Comparison of ENCODE assay signal across 9 cellular contexts in the genomic region with DNA sequence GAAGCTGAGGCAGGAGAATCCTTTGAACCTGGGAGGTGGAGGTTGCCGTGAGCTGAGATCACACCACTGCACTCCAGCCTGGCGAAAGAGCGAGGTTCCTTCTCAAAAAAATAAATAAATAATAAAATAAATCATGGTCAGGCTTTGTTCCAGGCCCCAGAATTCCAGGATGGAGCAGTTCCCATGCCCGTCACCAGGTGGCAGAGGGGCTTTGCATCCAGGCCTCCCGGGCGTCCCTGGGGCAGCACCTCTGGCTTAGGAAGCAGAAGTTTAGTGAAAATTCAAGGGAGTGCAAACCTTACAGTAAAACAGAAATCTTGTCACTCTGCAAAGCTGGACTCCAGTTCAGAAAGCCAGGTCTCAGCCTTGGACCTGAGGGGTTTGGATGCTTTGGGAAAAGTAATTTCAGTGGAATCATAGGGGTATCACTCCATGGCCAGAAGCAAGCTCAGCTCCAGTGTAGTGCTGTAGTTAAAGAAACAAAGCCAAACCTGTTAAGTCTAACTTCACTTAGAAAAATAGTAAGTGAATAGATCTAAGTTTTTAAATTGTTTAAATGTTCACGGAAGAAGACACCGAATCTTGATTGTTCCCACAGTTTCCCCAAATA.
DNase-seq lines count a peak whose midpoint lies in the region; ATAC-seq and TF ChIP-seq lines count a peak whose summit lies in the region.
"Had no signal": no experiment of that assay in that cellular context is flagged by ENCODE, and none has a peak within 500 bp of the region (broad histone marks: within the 10 kb centered on the region; RNA-seq: fewer than 3 reads in every experiment).

No MANE protein-coding gene starts in this region.

- no peaks in the 10 kb centered on the region for H3K79me2 ChIP-seq in H9 (ENCODE audit: insufficient read depth, low read length)

- no peak overlapping the region for H4K5ac ChIP-seq in H9 (ENCODE audit: insufficient read length, low read depth, low read length)

- H4K8ac ChIP-seq in H9 (replicated peaks; ENCODE audit: insufficient read length, low read depth, low read length): no peak overlapping the region

- no peaks in the 10 kb centered on the region for H4K20me1 ChIP-seq in H9 (ENCODE audit: control insufficient read depth, insufficient read depth, insufficient read length)

- H3K4ac ChIP-seq in H9 (ENCODE audit: low read depth, low read length): no peak overlapping the region

- H3K9me3 Mint-ChIP-seq in H9: no peaks in the 10 kb centered on the region; a peak in 1 of 5 replicates

- H2BK5ac ChIP-seq in H9 (ENCODE audit: insufficient read length, low read length): no peak overlapping the region

- no peak overlapping the region for H3K27ac ChIP-seq in H9 (ENCODE audit: insufficient read length, low read depth, low read length)
- H3K27ac ChIP-seq: cardiac muscle cell had no signal

- H3K4me1 ChIP-seq in H9 (ENCODE audit: insufficient read depth, low read length): no peaks in the 10 kb centered on the region

- no peak overlapping the region for H3K4me2 ChIP-seq in H9 (ENCODE audit: insufficient read depth, insufficient read length, low read length)

- no peaks in the 10 kb centered on the region for H3K27me3 ChIP-seq in H9 (ENCODE audit: insufficient read depth, low read length)
- H3K27me3 ChIP-seq: cardiac muscle cell had no signal

- no peak overlapping the region for H4K91ac ChIP-seq in H9 (ENCODE audit: insufficient read length, low read depth, low read length)

- H2BK15ac ChIP-seq in H9 (ENCODE audit: low read depth, low read length): no peak overlapping the region

- no peak overlapping the region for H2BK120ac ChIP-seq in H9 (ENCODE audit: low read depth, low read length, poor library complexity, severe bottlenecking)

- H2AFZ ChIP-seq in H9 (ENCODE audit: low read length): no peak overlapping the region

- ATAC-seq in GM19324 (IDR thresholded peaks at IDR 0.05; ENCODE audit: low FRiP score, unreplicated experiment) (no peak), HG03108 (IDR thresholded peaks at IDR 0.05; ENCODE audit: unreplicated experiment) (no peak), HG03135 (IDR thresholded peaks at IDR 0.05; ENCODE audit: unreplicated experiment) (no peak), HG03571 (IDR thresholded peaks at IDR 0.05; ENCODE audit: unreplicated experiment) (no peak)

- DNase-seq in A172 (ENCODE audit: low spot score): peak; percentile 59
- DNase-seq in H9: peak; percentile 75
- peak; percentile 50 for DNase-seq in T1000 (lab: John Stamatoyannopoulos, UW)
- peak; percentile 80 for DNase-seq in islet precursor cell

- no peak overlapping the region for H3K27ac Mint-ChIP-seq in H9

- no peak overlapping the region for H3T11ph ChIP-seq in H9 (ENCODE audit: low read length)

- H2BK12ac ChIP-seq in H9 (ENCODE audit: insufficient read length, low read depth, low read length): no peak overlapping the region

- no peak overlapping the region for H2BK20ac ChIP-seq in H9 (ENCODE audit: low read depth, low read length, poor library complexity, severe bottlenecking)

- peak; percentile 87 for TF ChIP-seq CTCF in H9 (conservative IDR thresholded peaks at IDR 0.05)

- H3K14ac ChIP-seq in H9 (ENCODE audit: insufficient read depth, low read length): no peak overlapping the region

- H3K27me3 Mint-ChIP-seq in H9 (ENCODE audit: low read depth): no peaks in the 10 kb centered on the region

- H3K18ac ChIP-seq in H9 (ENCODE audit: insufficient read length, low read depth, low read length): no peak overlapping the region

- no peaks in the 10 kb centered on the region for H3K9me3 ChIP-seq in H9 (ENCODE audit: control insufficient read depth, low read depth, low read length)

- no peaks in the 10 kb centered on the region; a peak in 2 of 4 replicates for H3K4me1 Mint-ChIP-seq in H9

- no peaks in the 10 kb centered on the region for H3K79me1 ChIP-seq in H9 (ENCODE audit: insufficient read depth, low read depth, low read length, poor library complexity, severe bottlenecking)

- no peak overlapping the region for H2AK5ac ChIP-seq in H9 (ENCODE audit: insufficient read length, low read length)

- no peak overlapping the region for H3K23ac ChIP-seq in H9 (ENCODE audit: insufficient read length, low read depth, low read length)

- WGBS in H9 (ENCODE audit: extremely low coverage, insufficient read length, low lambda C conversion rate): no CpG with 5 or more reads among the region's 8 CpGs

- no peak overlapping the region for H3K4me3 Mint-ChIP-seq in H9

- no peak overlapping the region for H3K56ac ChIP-seq in H9 (ENCODE audit: insufficient read length, low read depth, low read length)

- no peaks in the 10 kb centered on the region for H3K23me2 ChIP-seq in H9 (ENCODE audit: insufficient read length, low read depth, low read length, poor library complexity, severe bottlenecking)

- no peak overlapping the region for H3K9ac ChIP-seq in H9 (ENCODE audit: extremely low read depth, insufficient read length, low read length)

- no peaks in the 10 kb centered on the region for H3K36me3 Mint-ChIP-seq in H9 (ENCODE audit: insufficient read depth in 1 of 3, low read depth in 3 of 3)
